In genomic region chr6:29483186-29483585, GRCh38 we compare ENCODE assay signal across 23 cellular contexts. TPM values are rescaled to one million over a fixed set of nuclear protein-coding genes. Genes with fewer than 3 reads are reported as not detected.
"Had no signal": no experiment of that assay in that cellular context is flagged by ENCODE, and none has a peak within 500 bp of the region (broad histone marks: within the 10 kb centered on the region; RNA-seq: fewer than 3 reads in every experiment).

No MANE protein-coding gene starts in this region.

- H3K27ac ChIP-seq: KMS-11, SJSA1, SK-N-MC had no signal

- H3K4me3 Mint-ChIP-seq: IgD-negative memory B cell had no signal

- H3K4me3 ChIP-seq: K562, SJSA1, SK-N-MC had no signal

- H3K9me3 ChIP-seq: SJSA1 had no signal

- H3K36me3 Mint-ChIP-seq: IgD-negative memory B cell had no signal

- DNase-seq: Kasumi-1, MM.1S, NCI-H1092 treated with DMSO at 0.1 percent for 48 hours, NCI-H1436, NCI-H187, NCI-H2029, NCI-H2081 treated with DMSO at 0.1 percent for 48 hours, NCI-H2171, NCI-H524, NCI-H526 treated with DMSO at 0.1 percent for 48 hours, NCI-H774, Right ventricle myocardium superior, RPMI8226, SIG-M5 had no signal

- ATAC-seq: K562 had no signal

- H3K27ac Mint-ChIP-seq: IgD-negative memory B cell had no signal

- H3K27me3 ChIP-seq: SJSA1 had no signal

- FAIRE-seq: K562, RCC 7860 had no signal

- H3K9ac ChIP-seq: KMS-11 had no signal

- H3K36me3 ChIP-seq: SJSA1 had no signal

- H3K4me2 ChIP-seq: KMS-11 had no signal

- H3K4me1 ChIP-seq: SJSA1 had no signal

- H3K4me1 Mint-ChIP-seq: IgD-negative memory B cell had no signal

RNA-seq across cellular contexts. Expression of gene MAS1L, which starts 4.6 kb away (rescaled TPM):
- total RNA-seq: HT1080, K562, M059J, NCI-H460, Right ventricle myocardium superior, SJSA1 had no signal
- polyA plus RNA-seq: IgD-negative memory B cell, K562 had no signal

RNA-seq across cellular contexts. Expression of gene OR2H1, which starts 26.2 kb away (rescaled TPM):
- total RNA-seq: HT1080, K562, M059J, NCI-H460, Right ventricle myocardium superior, SJSA1 had no signal
- polyA plus RNA-seq: IgD-negative memory B cell, K562 had no signal

RNA-seq across cellular contexts. Expression of gene OR11A1, which starts 26.3 kb away (rescaled TPM):
- total RNA-seq: HT1080, K562, M059J, NCI-H460, Right ventricle myocardium superior, SJSA1 had no signal
- polyA plus RNA-seq: IgD-negative memory B cell, K562 had no signal

RNA-seq across cellular contexts. Expression of gene OR10C1, which starts 44.1 kb away (rescaled TPM):
- total RNA-seq: HT1080, K562, M059J, NCI-H460, Right ventricle myocardium superior, SJSA1 had no signal
- polyA plus RNA-seq: IgD-negative memory B cell, K562 had no signal
